In genomic region chr9:120393386-120394057, GRCh38 we compare ENCODE assay signal across 9 cellular contexts.
DNase-seq lines count a peak whose midpoint lies in the region; ATAC-seq lines count a peak whose summit lies in the region.
"Had no signal": no experiment of that assay in that cellular context is flagged by ENCODE, and none has a peak within 500 bp of the region (broad histone marks: within the 10 kb centered on the region; RNA-seq: fewer than 3 reads in every experiment).

No MANE protein-coding gene starts in this region.

- no peaks in the 10 kb centered on the region for H3K27me3 ChIP-seq in thymus (ENCODE audit: control insufficient read depth, insufficient read depth)

- H3K27me3 Mint-ChIP-seq in activated naive CD4-positive, alpha-beta T cell treated with anti-CD3 and anti-CD28 coated beads, Interleukin-2, amount 10 ng/mL, durations not matched to agents 7 days and 5 days: no peaks in the 10 kb centered on the region
- no peaks in the 10 kb centered on the region for H3K27me3 Mint-ChIP-seq in activated naive CD8-positive, alpha-beta T cell
- peaks cover 2 to 5% (median 2%) of the 10 kb centered on the region in 3 donors for H3K27me3 Mint-ChIP-seq in immature natural killer cell (ENCODE audit: low read depth in 3 of 3)

- CTCF ChIA-PET in activated naive CD4-positive, alpha-beta T cell treated with anti-CD3 and anti-CD28 coated beads, Interleukin-2, amount 10 ng/mL, durations not matched to agents 7 days and 5 days (lab: Charles Lee): no interaction called here

- WGBS in thymus: 83% methylated on average over 7 of the region's 7 CpGs

- no peak overlapping the region for H3K4me3 Mint-ChIP-seq in activated naive CD4-positive, alpha-beta T cell treated with anti-CD3 and anti-CD28 coated beads, Interleukin-2, amount 10 ng/mL, durations not matched to agents 7 days and 5 days
- peak overlapping the region; percentile 67 for H3K4me3 Mint-ChIP-seq in activated naive CD8-positive, alpha-beta T cell
- H3K4me3 Mint-ChIP-seq in immature natural killer cell: peak overlapping the region in 4 of 5 donors; percentile 53 to 65 (median 58)

- H3K27ac ChIP-seq in thymus (ENCODE audit: low read depth): peak overlapping the region; percentile 55

- no peak overlapping the region for H3K4me3 ChIP-seq in thymus (ENCODE audit: low read length)

- H3K27ac Mint-ChIP-seq in activated naive CD4-positive, alpha-beta T cell treated with anti-CD3 and anti-CD28 coated beads, Interleukin-2, amount 10 ng/mL, durations not matched to agents 7 days and 5 days: peak overlapping the region; percentile 82
- peak overlapping the region; percentile 69 for H3K27ac Mint-ChIP-seq in activated naive CD8-positive, alpha-beta T cell
- H3K27ac Mint-ChIP-seq in immature natural killer cell: peak overlapping the region; percentile 60 to 80 (median 70)

- no peaks in the 10 kb centered on the region for H3K9me3 Mint-ChIP-seq in activated naive CD4-positive, alpha-beta T cell treated with anti-CD3 and anti-CD28 coated beads, Interleukin-2, amount 10 ng/mL, durations not matched to agents 7 days and 5 days
- no peaks in the 10 kb centered on the region for H3K9me3 Mint-ChIP-seq in activated naive CD8-positive, alpha-beta T cell (ENCODE audit: low read depth)
- no peaks in the 10 kb centered on the region for H3K9me3 Mint-ChIP-seq in immature natural killer cell

- peaks cover 52% of the 10 kb centered on the region for H3K36me3 Mint-ChIP-seq in activated naive CD4-positive, alpha-beta T cell treated with anti-CD3 and anti-CD28 coated beads, Interleukin-2, amount 10 ng/mL, durations not matched to agents 7 days and 5 days
- peaks cover 19% of the 10 kb centered on the region for H3K36me3 Mint-ChIP-seq in activated naive CD8-positive, alpha-beta T cell
- peaks cover 42 to 54% (median 46%) of the 10 kb centered on the region in 3 donors for H3K36me3 Mint-ChIP-seq in immature natural killer cell

- peaks cover 14% of the 10 kb centered on the region for H3K4me1 ChIP-seq in thymus (ENCODE audit: control insufficient read depth, insufficient read depth, low read length)

- peaks cover 28% of the 10 kb centered on the region for H3K4me1 Mint-ChIP-seq in activated naive CD4-positive, alpha-beta T cell treated with anti-CD3 and anti-CD28 coated beads, Interleukin-2, amount 10 ng/mL, durations not matched to agents 7 days and 5 days
- H3K4me1 Mint-ChIP-seq in activated naive CD8-positive, alpha-beta T cell (ENCODE audit: low read depth): peaks cover 33% of the 10 kb centered on the region
- H3K4me1 Mint-ChIP-seq in immature natural killer cell: peaks cover 34 to 47% of the 10 kb centered on the region in 2 donors

- DNase-seq in activated naive CD4-positive, alpha-beta T cell treated with anti-CD3 and anti-CD28 coated beads, Interleukin-2, amount 10 ng/mL, durations not matched to agents 7 days and 5 days: no peak
- no peak for DNase-seq in activated naive CD4-positive, alpha-beta T cell treated with anti-CD3 and anti-CD28 coated beads, Interleukin-2, amount 50 U/mL, for 16 hours
- peak in 1 of 3 donors; percentile 9 for DNase-seq in immature natural killer cell
- no peak for DNase-seq in NCI-H1436 (lab: John Stamatoyannopoulos, UW)
- DNase-seq: SHP77 had no signal

- H3K9me3 ChIP-seq in thymus (ENCODE audit: control insufficient read depth): no peaks in the 10 kb centered on the region

- ATAC-seq in HG02870 (IDR thresholded peaks at IDR 0.05; ENCODE audit: unreplicated experiment) (no peak), GM18861 (IDR thresholded peaks at IDR 0.05; ENCODE audit: unreplicated experiment) (no peak)

- H3K36me3 ChIP-seq in thymus (ENCODE audit: control insufficient read depth, insufficient read depth): peaks cover 63% of the 10 kb centered on the region
